In the genomic region with DNA sequence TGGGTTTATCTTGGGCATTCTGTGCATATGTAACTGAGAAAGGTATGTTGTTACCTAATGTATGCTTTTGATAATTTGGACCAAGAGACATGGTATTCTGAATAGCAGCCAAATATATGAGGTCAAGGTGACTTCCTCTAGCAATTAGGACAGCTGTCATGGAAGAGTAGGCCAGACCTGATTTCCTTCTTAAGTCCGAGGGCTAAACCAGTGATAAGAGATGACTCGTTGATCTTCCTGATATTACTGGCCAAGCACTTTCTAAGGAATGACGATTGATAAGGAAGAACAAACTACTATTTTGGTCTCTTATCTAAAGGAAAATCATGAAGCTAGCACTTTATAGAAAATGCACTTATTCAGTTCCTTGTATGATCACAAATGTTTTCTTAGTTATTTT, we compare ENCODE assay signal across 15 cellular contexts. TPM values are rescaled to one million over a fixed set of nuclear protein-coding genes. Genes with fewer than 3 reads are reported as not detected.
A peak's percentile ranks its signal among the peaks of the same experiment; 100 is the strongest.
DNase-seq lines count a peak whose midpoint lies in the region; ATAC-seq and TF ChIP-seq lines count a peak whose summit lies in the region.
"Had no signal": no experiment of that assay in that cellular context is flagged by ENCODE, and none has a peak within 500 bp of the region (broad histone marks: within the 10 kb centered on the region; RNA-seq: fewer than 3 reads in every experiment).

No MANE protein-coding gene starts in this region.

- no peaks in the 10 kb centered on the region for H3K9me3 ChIP-seq in BLaER1 treated with 17β-estradiol and CSF1 and Interleukin-3, amounts not matched to agents 10 nM and 100 nM (replicated peaks in 1 of 11)
- no peaks in the 10 kb centered on the region for H3K9me3 ChIP-seq in body of pancreas
- H3K9me3 ChIP-seq: ovary, testis had no signal

- no peak for TF ChIP-seq POLR2A in body of pancreas (IDR thresholded peaks at IDR 0.05)

- H3K36me3 Mint-ChIP-seq in central memory CD8-positive, alpha-beta T cell (ENCODE audit: insufficient read depth), result peaks cover 6% of the 10 kb centered on the region
- peaks cover 4% of the 10 kb centered on the region for H3K36me3 Mint-ChIP-seq in osteocyte (ENCODE audit: unreplicated experiment)

- H3K9ac ChIP-seq in BLaER1 treated with 17β-estradiol and CSF1 and Interleukin-3, amounts not matched to agents 10 nM and 100 nM, result no peak overlapping the region
- H3K9ac ChIP-seq: KMS-11 had no signal

- H3K4me2 ChIP-seq in BLaER1 treated with 17β-estradiol and CSF1 and Interleukin-3, amounts not matched to agents 10 nM and 100 nM, result peak overlapping the region; percentile 7 to 49 (median 33); a peak in 18 of 22 replicates
- H3K4me2 ChIP-seq: KMS-11 had no signal

- DNase-seq in central memory CD8-positive, alpha-beta T cell (ENCODE audit: low spot score in 2 of 2), result no peak
- DNase-seq in osteocyte (ENCODE audit: extremely low spot score, unreplicated experiment) (no peak), NCI-H187 (lab: John Stamatoyannopoulos, UW) (no peak), body of pancreas (no peak)
- DNase-seq: activated T-cell treated with anti-CD3 and anti-CD28 coated beads, Interleukin-2, amount 50 U/mL, for 48 hours; H7 had no signal

- peaks cover 66% of the 10 kb centered on the region for H3K4me1 Mint-ChIP-seq in central memory CD8-positive, alpha-beta T cell
- peaks cover 62% of the 10 kb centered on the region for H3K4me1 Mint-ChIP-seq in osteocyte (ENCODE audit: unreplicated experiment)
- H3K4me1 Mint-ChIP-seq: CD14-positive monocyte had no signal

- H3K27me3 Mint-ChIP-seq in central memory CD8-positive, alpha-beta T cell, result no peaks in the 10 kb centered on the region
- no peaks in the 10 kb centered on the region for H3K27me3 Mint-ChIP-seq in osteocyte (ENCODE audit: unreplicated experiment)

- WGBS in body of pancreas, 2 donors, result 11 to 13% methylated on average over 3 of the region's 3 CpGs

- no peaks in the 10 kb centered on the region for H3K9me3 Mint-ChIP-seq in central memory CD8-positive, alpha-beta T cell
- no peaks in the 10 kb centered on the region for H3K9me3 Mint-ChIP-seq in osteocyte (ENCODE audit: unreplicated experiment)
- H3K9me3 Mint-ChIP-seq: CD14-positive monocyte had no signal

- H3K36me3 ChIP-seq in BLaER1 treated with 17β-estradiol and CSF1 and Interleukin-3, amounts not matched to agents 10 nM and 100 nM, result peaks cover 0 to 28% (median 15%) of the 10 kb centered on the region in 11 experiments; a peak in 14 of 22 replicates
- H3K36me3 ChIP-seq in body of pancreas (replicated peaks in 1 of 2; ENCODE audit: insufficient read depth in 1 of 2, low read depth in 2 of 2), result no peaks in the 10 kb centered on the region
- H3K36me3 ChIP-seq: ovary had no signal

- H3K27me3 ChIP-seq in BLaER1 treated with 17β-estradiol and CSF1 and Interleukin-3, amounts not matched to agents 10 nM and 100 nM, result no peaks in the 10 kb centered on the region
- H3K27me3 ChIP-seq in body of pancreas, result no peaks in the 10 kb centered on the region
- H3K27me3 ChIP-seq: ovary, testis had no signal

- intact Hi-C loops in body of pancreas (cut with DNase I), result no loop called here

- H3K4me3 Mint-ChIP-seq in central memory CD8-positive, alpha-beta T cell, result no peak overlapping the region
- no peak overlapping the region for H3K4me3 Mint-ChIP-seq in osteocyte (ENCODE audit: unreplicated experiment)
- H3K4me3 Mint-ChIP-seq: CD14-positive monocyte had no signal

- H4K20me1 ChIP-seq in BLaER1 treated with 17β-estradiol and CSF1 and Interleukin-3, amounts not matched to agents 10 nM and 100 nM, result peaks cover 91 to 100% (median 99%) of the 10 kb centered on the region in 11 experiments

- TF ChIP-seq RAD21 in Ishikawa (IDR thresholded peaks at IDR 0.05; ENCODE audit: low read depth), result no peak

- no peak for ATAC-seq in central memory CD8-positive, alpha-beta T cell (replicated peaks; ENCODE audit: extremely low read depth, poor library complexity, severe bottlenecking)
- no peak for ATAC-seq in GM21737 (IDR thresholded peaks at IDR 0.05; ENCODE audit: unreplicated experiment)
- ATAC-seq in GM18870 (IDR thresholded peaks at IDR 0.05; ENCODE audit: unreplicated experiment), result no peak
- no peak for ATAC-seq in body of pancreas
- ATAC-seq: activated CD4-positive, CD25-positive, alpha-beta regulatory T cell treated with anti-CD3 and anti-CD28 coated beads, Interleukin-2, amount 50 U/mL, for 24 hours had no signal

- peaks cover 27 to 38% (median 32%) of the 10 kb centered on the region in 10 experiments for H3K4me1 ChIP-seq in BLaER1 treated with 17β-estradiol and CSF1 and Interleukin-3, amounts not matched to agents 10 nM and 100 nM
- H3K4me1 ChIP-seq in body of pancreas, result peaks cover 38% of the 10 kb centered on the region

- TF ChIP-seq CTCF in osteocyte (IDR thresholded peaks at IDR 0.05), result no peak
- TF ChIP-seq CTCF in body of pancreas (IDR thresholded peaks at IDR 0.05), result no peak

- peak overlapping the region; percentile 29 for H3K27ac Mint-ChIP-seq in central memory CD8-positive, alpha-beta T cell (ENCODE audit: low read depth)
- H3K27ac Mint-ChIP-seq in osteocyte (ENCODE audit: unreplicated experiment), result peak overlapping the region; percentile 93

- no peak overlapping the region for H3K4me3 ChIP-seq in BLaER1 treated with 17β-estradiol and CSF1 and Interleukin-3, amounts not matched to agents 10 nM and 100 nM
- no peak overlapping the region for H3K4me3 ChIP-seq in body of pancreas
- H3K4me3 ChIP-seq: ovary, testis had no signal

- H3K27ac ChIP-seq in BLaER1 treated with 17β-estradiol and CSF1 and Interleukin-3, amounts not matched to agents 10 nM and 100 nM, result no peak overlapping the region
- peak overlapping the region in 1 of 4 donors; percentile 21 for H3K27ac ChIP-seq in body of pancreas
- H3K27ac ChIP-seq: KMS-11, ovary had no signal

- no peak for TF ChIP-seq EP300 in Ishikawa (IDR thresholded peaks at IDR 0.05; ENCODE audit: borderline replicate concordance)

TF ChIP-seq in Ishikawa, 13 proteins besides CTCF, POLR2A, EP300 and RAD21:
- peak; percentile 13; the same call in 1 of the 2 replicates for TF ChIP-seq NFIC (IDR thresholded peaks at IDR 0.05)
- TF ChIP-seq TAF1 (IDR thresholded peaks at IDR 0.05; ENCODE audit: low read depth), result no peak
- no peak for TF ChIP-seq CREB1 (IDR thresholded peaks at IDR 0.05; ENCODE audit: low read depth)
- TF ChIP-seq TCF12 (IDR thresholded peaks at IDR 0.05; ENCODE audit: low read depth), result no peak
- TF ChIP-seq YY1 (IDR thresholded peaks at IDR 0.05; ENCODE audit: low read depth), result no peak

RNA-seq across cellular contexts. Expression of a gene that starts 42.7 kb away (rescaled TPM):
- 107 and 113 TPM in 2 replicates for total RNA-seq in osteocyte
- 10 to 100 TPM; 22.8 to 24.7 TPM for total RNA-seq in body of pancreas

RNA-seq across cellular contexts. Expression of a gene that starts 52.8 kb away (rescaled TPM):
- total RNA-seq in osteocyte, result 226 and 229 TPM in 2 replicates
- 10 to 100 TPM; 32.2 to 49.1 TPM for total RNA-seq in body of pancreas
